1 cellular context compared by ENCODE assay signal in the genomic region with DNA sequence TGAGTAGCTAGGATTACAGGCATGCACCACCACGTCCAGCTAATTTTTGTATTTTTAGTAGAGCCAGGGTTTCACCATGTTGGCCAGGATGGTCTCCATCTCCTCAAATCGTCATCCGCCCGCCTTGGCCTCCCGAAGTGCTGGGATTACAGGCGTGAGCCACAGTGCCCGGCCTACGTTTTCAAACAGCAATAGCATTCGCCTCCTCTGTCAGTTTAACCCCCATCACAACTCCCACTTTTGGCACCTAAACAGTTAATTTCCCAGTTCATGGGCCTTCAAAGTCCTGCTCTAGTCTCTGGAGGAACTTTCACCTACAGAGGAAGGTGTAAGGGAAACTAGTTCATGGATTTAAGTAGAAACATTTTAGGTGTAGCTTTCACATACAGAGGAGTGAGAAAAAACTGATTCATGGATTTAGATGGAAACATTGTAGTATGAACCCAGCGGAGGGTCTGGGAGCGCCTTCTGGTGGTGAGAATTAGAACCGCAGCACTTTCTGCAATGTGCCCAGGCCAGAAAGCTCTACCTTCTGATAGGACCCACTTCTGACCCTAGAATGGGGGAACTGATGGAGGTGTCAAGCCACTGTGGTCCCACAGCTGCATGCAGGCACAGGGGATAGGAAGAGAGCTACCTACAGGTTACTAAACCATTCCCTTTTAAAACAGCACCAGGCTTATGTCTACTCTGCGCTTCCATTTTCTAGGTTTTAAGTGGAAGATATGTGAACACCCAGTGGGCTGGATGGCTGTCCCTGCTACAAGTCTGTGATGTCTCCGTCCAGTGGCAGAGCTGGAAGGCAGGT.
TF ChIP-seq lines count a peak whose summit lies in the region.

No MANE protein-coding gene starts in this region.

TF ChIP-seq in A549, 52 proteins besides CTCF, POLR2A, EP300 and RAD21 (continued from another document):
- TF ChIP-seq CBX2 (IDR thresholded peaks at IDR 0.05; ENCODE audit: borderline replicate concordance, low read depth) (no peak), ZFP36 (IDR thresholded peaks at IDR 0.05; ENCODE audit: borderline replicate concordance, partially characterized antibody) (no peak), RARB (CRISPR knock-in tag; IDR thresholded peaks at IDR 0.05) (no peak), BHLHE40 (IDR thresholded peaks at IDR 0.05; ENCODE audit: low read depth, low read length) (no peak)
- TF ChIP-seq, protein P1, sequence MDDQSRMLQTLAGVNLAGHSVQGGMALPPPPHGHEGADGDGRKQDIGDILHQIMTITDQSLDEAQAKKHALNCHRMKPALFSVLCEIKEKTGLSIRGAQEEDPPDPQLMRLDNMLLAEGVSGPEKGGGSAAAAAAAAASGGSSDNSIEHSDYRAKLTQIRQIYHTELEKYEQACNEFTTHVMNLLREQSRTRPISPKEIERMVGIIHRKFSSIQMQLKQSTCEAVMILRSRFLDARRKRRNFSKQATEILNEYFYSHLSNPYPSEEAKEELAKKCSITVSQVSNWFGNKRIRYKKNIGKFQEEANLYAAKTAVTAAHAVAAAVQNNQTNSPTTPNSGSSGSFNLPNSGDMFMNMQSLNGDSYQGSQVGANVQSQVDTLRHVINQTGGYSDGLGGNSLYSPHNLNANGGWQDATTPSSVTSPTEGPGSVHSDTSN (IDR thresholded peaks at IDR 0.05): no peak
- TF ChIP-seq, protein P2, sequence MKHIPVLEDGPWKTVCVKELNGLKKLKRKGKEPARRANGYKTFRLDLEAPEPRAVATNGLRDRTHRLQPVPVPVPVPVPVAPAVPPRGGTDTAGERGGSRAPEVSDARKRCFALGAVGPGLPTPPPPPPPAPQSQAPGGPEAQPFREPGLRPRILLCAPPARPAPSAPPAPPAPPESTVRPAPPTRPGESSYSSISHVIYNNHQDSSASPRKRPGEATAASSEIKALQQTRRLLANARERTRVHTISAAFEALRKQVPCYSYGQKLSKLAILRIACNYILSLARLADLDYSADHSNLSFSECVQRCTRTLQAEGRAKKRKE (CRISPR knock-in tag; IDR thresholded peaks at IDR 0.05; ENCODE audit: low read depth): no peak
TF ChIP-seq in A549: peak in this region for 2.
